1 cellular context compared by ENCODE assay signal in the genomic region with DNA sequence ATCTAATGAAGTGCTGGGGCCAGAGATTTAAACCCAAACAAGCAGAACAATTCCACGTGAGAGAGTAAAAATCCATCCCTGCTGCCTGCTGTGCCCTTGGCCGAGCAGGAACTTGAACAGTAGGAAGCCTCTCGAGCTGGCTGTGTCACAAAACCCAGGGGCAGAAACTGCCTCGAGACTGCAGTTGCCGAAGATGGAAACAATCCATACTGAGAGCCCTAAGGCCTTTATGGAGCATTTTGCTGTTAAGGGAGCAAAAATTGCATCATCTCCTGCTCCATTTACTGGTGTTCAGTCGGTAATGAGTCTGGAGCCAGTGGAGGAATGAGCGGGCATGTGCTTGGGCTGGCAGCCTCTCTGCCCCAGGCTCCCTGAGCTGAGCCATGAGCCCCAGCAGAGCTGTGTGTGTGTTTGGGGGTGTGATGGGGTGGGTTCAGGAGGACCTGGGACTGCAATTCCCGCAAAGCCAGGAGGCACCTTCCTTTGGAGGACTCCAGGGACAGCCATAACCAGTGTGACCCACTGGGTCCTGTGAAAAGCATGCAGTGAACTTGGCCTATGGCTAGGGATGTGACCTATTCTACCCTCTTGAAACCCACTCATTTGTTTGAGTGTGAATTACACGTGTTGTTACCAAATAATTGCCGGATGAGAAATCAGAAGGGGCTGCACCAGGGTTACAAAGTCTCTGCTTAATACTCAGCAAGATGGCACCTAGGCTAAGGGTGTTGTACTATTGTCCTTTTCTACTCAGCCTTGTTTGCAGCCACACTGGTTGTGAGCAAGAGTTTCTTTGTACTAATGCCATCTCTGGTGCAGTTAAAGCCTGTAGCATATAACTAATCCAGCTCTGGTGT.
TF ChIP-seq lines count a peak whose summit lies in the region.

No MANE protein-coding gene starts in this region.

TF ChIP-seq in K562, 482 proteins besides CTCF, POLR2A, EP300 and RAD21 (continued from another document):
- TF ChIP-seq, protein P1, sequence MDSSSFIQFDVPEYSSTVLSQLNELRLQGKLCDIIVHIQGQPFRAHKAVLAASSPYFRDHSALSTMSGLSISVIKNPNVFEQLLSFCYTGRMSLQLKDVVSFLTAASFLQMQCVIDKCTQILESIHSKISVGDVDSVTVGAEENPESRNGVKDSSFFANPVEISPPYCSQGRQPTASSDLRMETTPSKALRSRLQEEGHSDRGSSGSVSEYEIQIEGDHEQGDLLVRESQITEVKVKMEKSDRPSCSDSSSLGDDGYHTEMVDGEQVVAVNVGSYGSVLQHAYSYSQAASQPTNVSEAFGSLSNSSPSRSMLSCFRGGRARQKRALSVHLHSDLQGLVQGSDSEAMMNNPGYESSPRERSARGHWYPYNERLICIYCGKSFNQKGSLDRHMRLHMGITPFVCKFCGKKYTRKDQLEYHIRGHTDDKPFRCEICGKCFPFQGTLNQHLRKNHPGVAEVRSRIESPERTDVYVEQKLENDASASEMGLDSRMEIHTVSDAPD (CRISPR knock-in tag; IDR thresholded peaks at IDR 0.05): no peak
- TF ChIP-seq ZNF197 (CRISPR knock-in tag; IDR thresholded peaks at IDR 0.05; ENCODE audit: low read depth) (peak; percentile 87; the same call in 1 of the 2 replicates), RBFOX2 (IDR thresholded peaks at IDR 0.05; ENCODE audit: low read depth, low read length) (peak; percentile 41), SAFB2 (IDR thresholded peaks at IDR 0.05; ENCODE audit: borderline replicate concordance, low read depth, low read length, severe bottlenecking) (no peak), ZNF263 (CRISPR knock-in tag; IDR thresholded peaks at IDR 0.05; ENCODE audit: borderline replicate concordance) (no peak), ZNF584 (CRISPR knock-in tag; IDR thresholded peaks at IDR 0.05; ENCODE audit: low read depth) (peak; percentile 64; the same call in 1 of the 2 replicates), ZNF589 (CRISPR knock-in tag; IDR thresholded peaks at IDR 0.05; ENCODE audit: low read depth) (peak; percentile 69; the same call in 1 of the 2 replicates), L3MBTL2 (IDR thresholded peaks at IDR 0.05) (peak; percentile 20; the same call in 1 of the 2 replicates), FOXA3 (CRISPR knock-in tag; conservative IDR thresholded peaks at IDR 0.05 in 1 of 2, IDR thresholded peaks at IDR 0.05 in 1 of 2) (no peak), NR2C1 (IDR thresholded peaks at IDR 0.05) (no peak), NR2C1 (tag; IDR thresholded peaks at IDR 0.05) (0 out of 2 replicates have a peak, but pooled peaks have one; percentile 8), MGA (IDR thresholded peaks at IDR 0.05) (0 out of 2 replicates have a peak, but pooled peaks have one; percentile 13), HDAC8 (tag; IDR thresholded peaks at IDR 0.05) (0 out of 2 replicates have a peak, but pooled peaks have one; percentile 44), CEBPB (tag; IDR thresholded peaks at IDR 0.05) (peak; percentile 80), ATF7 (IDR thresholded peaks at IDR 0.05) (peak; percentile 44; the same call in 1 of the 2 replicates), MYC (IDR thresholded peaks at IDR 0.05; ENCODE audit: low read depth, low read length) (no peak), MYC (CRISPR knock-in tag; IDR thresholded peaks at IDR 0.05; ENCODE audit: borderline replicate concordance, low read depth) (peak; percentile 61; the same call in 1 of the 2 replicates), ATF4 (CRISPR knock-in tag; IDR thresholded peaks at IDR 0.05) (peak; percentile 52; the same call in 1 of the 2 replicates), ZNF583 (CRISPR knock-in tag; IDR thresholded peaks at IDR 0.05) (peak; percentile 80), ZNF165 (CRISPR knock-in tag; IDR thresholded peaks at IDR 0.05; ENCODE audit: borderline replicate concordance) (no peak), TCFL5 (CRISPR knock-in tag; conservative IDR thresholded peaks at IDR 0.05) (no peak), SMAD2 (IDR thresholded peaks at IDR 0.05; ENCODE audit: low read depth, low read length) (no peak), TRIM24 (IDR thresholded peaks at IDR 0.05) (peak in 1 of 2 experiments; percentile 25; a peak in 1 of 4 replicates), ZNF184 (CRISPR knock-in tag; IDR thresholded peaks at IDR 0.05) (no peak), ZNF239 (CRISPR knock-in tag; IDR thresholded peaks at IDR 0.05) (no peak), ZSCAN32 (CRISPR knock-in tag; IDR thresholded peaks at IDR 0.05) (peak; percentile 54; the same call in 1 of the 2 replicates), PURB (CRISPR knock-in tag; IDR thresholded peaks at IDR 0.05; ENCODE audit: low read depth) (no peak), ATF3 (IDR thresholded peaks at IDR 0.05) (peak; percentile 92), ATF3 (CRISPR knock-in tag; conservative IDR thresholded peaks at IDR 0.05) (no peak), DMBX1 (CRISPR knock-in tag; IDR thresholded peaks at IDR 0.05; ENCODE audit: borderline replicate concordance) (peak; percentile 75), ZNF717 (CRISPR knock-in tag; IDR thresholded peaks at IDR 0.05) (no peak), MECOM (CRISPR knock-in tag; IDR thresholded peaks at IDR 0.05) (0 out of 2 replicates have a peak, but pooled peaks have one; percentile 18)
- TF ChIP-seq, protein P2, sequence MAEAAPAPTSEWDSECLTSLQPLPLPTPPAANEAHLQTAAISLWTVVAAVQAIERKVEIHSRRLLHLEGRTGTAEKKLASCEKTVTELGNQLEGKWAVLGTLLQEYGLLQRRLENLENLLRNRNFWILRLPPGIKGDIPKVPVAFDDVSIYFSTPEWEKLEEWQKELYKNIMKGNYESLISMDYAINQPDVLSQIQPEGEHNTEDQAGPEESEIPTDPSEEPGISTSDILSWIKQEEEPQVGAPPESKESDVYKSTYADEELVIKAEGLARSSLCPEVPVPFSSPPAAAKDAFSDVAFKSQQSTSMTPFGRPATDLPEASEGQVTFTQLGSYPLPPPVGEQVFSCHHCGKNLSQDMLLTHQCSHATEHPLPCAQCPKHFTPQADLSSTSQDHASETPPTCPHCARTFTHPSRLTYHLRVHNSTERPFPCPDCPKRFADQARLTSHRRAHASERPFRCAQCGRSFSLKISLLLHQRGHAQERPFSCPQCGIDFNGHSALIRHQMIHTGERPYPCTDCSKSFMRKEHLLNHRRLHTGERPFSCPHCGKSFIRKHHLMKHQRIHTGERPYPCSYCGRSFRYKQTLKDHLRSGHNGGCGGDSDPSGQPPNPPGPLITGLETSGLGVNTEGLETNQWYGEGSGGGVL (CRISPR knock-in tag; IDR thresholded peaks at IDR 0.05): no peak
